1 cellular context compared by ENCODE assay signal in the genomic region with DNA sequence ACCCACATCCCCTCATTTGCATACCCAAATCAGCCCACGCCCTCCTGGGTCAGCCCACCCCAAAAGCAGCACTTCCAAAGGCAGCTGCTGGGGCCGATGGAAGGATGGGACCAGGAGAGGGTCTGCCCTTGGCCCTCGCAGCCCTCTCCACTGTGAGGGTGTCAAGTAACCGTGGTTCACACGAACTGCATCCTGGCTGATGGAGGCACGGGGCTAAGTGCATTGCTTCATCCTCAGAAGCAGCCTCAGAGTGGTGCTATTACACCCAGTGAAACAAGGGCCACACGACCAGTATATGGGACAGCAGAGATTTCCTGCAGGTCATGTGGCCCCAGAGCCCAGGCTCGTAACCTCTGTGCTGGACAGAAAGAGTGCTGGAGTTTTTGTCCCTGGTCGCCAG.
TF ChIP-seq lines count a peak whose summit lies in the region.

No MANE protein-coding gene starts in this region.

TF ChIP-seq in IMR-90, 13 proteins besides CTCF, POLR2A, EP300 and RAD21 (continued from another document):
- TF ChIP-seq USF2 (IDR thresholded peaks at IDR 0.05; ENCODE audit: low read depth, low read length) (no peak), FOS (IDR thresholded peaks at IDR 0.05; ENCODE audit: low read depth, low read length) (no peak), NFE2L2 (IDR thresholded peaks at IDR 0.05; ENCODE audit: low read depth, low read length) (no peak), ELK1 (IDR thresholded peaks at IDR 0.05; ENCODE audit: borderline replicate concordance, low read depth, low read length) (no peak), MAZ (IDR thresholded peaks at IDR 0.05; ENCODE audit: borderline replicate concordance, low read depth, low read length) (no peak), SMC3 (IDR thresholded peaks at IDR 0.05; ENCODE audit: low read depth, low read length) (no peak), CHD1 (IDR thresholded peaks at IDR 0.05; ENCODE audit: low read depth, low read length) (no peak), CEBPB (IDR thresholded peaks at IDR 0.05; ENCODE audit: low read depth, low read length) (no peak), BHLHE40 (IDR thresholded peaks at IDR 0.05; ENCODE audit: low read depth, low read length) (no peak), MAFK (IDR thresholded peaks at IDR 0.05; ENCODE audit: low read depth, low read length) (no peak), RCOR1 (IDR thresholded peaks at IDR 0.05; ENCODE audit: insufficient replicate concordance, low read length) (no peak)
